1 cellular context compared by ENCODE assay signal in the genomic region with DNA sequence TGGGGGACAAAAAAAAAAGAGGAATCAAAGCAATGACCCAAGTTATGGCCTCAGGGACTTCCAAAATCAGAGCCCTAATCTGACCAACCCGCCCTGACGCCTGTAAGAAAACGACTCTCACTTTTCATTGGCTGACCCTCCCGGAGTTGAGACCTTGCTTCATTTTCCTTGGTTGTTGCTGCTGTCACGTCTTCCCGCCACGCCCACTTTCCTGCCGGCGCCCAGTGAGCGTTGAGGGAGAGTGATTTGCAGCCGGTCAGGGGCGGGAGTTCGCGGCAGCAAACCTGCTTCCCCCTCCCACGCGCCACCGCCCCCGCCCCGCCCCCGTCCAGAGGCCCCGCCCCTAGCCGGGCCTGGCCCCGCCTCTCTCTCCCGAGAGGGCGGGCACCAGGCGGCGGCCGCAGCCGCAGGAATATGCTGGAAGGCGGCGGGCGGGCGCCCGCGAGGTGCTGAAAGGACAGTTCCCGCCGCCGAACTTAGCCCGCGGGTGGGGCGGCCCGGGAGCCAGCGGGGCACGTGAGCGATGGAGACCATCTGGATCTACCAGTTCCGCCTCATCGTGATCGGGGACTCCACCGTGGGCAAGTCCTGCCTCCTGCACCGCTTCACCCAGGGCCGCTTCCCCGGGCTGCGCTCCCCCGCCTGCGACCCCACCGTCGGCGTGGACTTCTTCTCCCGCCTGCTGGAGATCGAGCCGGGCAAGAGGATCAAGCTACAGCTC.
TF ChIP-seq lines count a peak whose summit lies in the region.

RAB39A (plus strand) TSS at position 403 of the 721 bp plus-strand sequence; CDS start at position 524, 121 bp downstream.

TF ChIP-seq in HepG2, 621 proteins besides CTCF, POLR2A, EP300 and RAD21 (continued from another document and continues in another):
- TF ChIP-seq, protein P1, sequence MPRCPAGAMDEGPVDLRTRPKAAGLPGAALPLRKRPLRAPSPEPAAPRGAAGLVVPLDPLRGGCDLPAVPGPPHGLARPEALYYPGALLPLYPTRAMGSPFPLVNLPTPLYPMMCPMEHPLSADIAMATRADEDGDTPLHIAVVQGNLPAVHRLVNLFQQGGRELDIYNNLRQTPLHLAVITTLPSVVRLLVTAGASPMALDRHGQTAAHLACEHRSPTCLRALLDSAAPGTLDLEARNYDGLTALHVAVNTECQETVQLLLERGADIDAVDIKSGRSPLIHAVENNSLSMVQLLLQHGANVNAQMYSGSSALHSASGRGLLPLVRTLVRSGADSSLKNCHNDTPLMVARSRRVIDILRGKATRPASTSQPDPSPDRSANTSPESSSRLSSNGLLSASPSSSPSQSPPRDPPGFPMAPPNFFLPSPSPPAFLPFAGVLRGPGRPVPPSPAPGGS (CRISPR knock-in tag; IDR thresholded peaks at IDR 0.05), result no peak
- TF ChIP-seq ZNF468 (CRISPR knock-in tag; IDR thresholded peaks at IDR 0.05) (no peak), RELA (CRISPR knock-in tag; IDR thresholded peaks at IDR 0.05) (no peak), ZNF510 (CRISPR knock-in tag; IDR thresholded peaks at IDR 0.05; ENCODE audit: low read depth) (no peak), PBX2 (CRISPR knock-in tag; IDR thresholded peaks at IDR 0.05) (peak; percentile 47; the same call in 1 of the 2 replicates), ZBTB44 (CRISPR knock-in tag; IDR thresholded peaks at IDR 0.05) (no peak), ZNF607 (CRISPR knock-in tag; IDR thresholded peaks at IDR 0.05; ENCODE audit: borderline replicate concordance) (no peak), ZNF207 (IDR thresholded peaks at IDR 0.05; ENCODE audit: borderline replicate concordance) (no peak), SP4 (CRISPR knock-in tag; IDR thresholded peaks at IDR 0.05) (no peak), FOXK2 (IDR thresholded peaks at IDR 0.05) (no peak), SMAD3 (CRISPR knock-in tag; IDR thresholded peaks at IDR 0.05) (no peak), SUZ12 (IDR thresholded peaks at IDR 0.05; ENCODE audit: low read depth, low read length) (no peak), RAD51 (IDR thresholded peaks at IDR 0.05; ENCODE audit: borderline replicate concordance) (no peak), ZNF572 (CRISPR knock-in tag; IDR thresholded peaks at IDR 0.05) (no peak), BCL6 (CRISPR knock-in tag; IDR thresholded peaks at IDR 0.05) (no peak), SAP130 (CRISPR knock-in tag; IDR thresholded peaks at IDR 0.05; ENCODE audit: low read depth) (0 out of 2 replicates have a peak, but pooled peaks have one; percentile 21), ZNF264 (CRISPR knock-in tag; IDR thresholded peaks at IDR 0.05) (no peak), SMC3 (IDR thresholded peaks at IDR 0.05; ENCODE audit: low read length) (no peak), MIER2 (CRISPR knock-in tag; IDR thresholded peaks at IDR 0.05) (peak; percentile 93), SOX13 (IDR thresholded peaks at IDR 0.05) (no peak), SOX13 (CRISPR knock-in tag; conservative IDR thresholded peaks at IDR 0.05 in 1 of 2, IDR thresholded peaks at IDR 0.05 in 1 of 2) (no peak), ESRRA (CRISPR knock-in tag; IDR thresholded peaks at IDR 0.05; ENCODE audit: low read depth) (no peak), KLF6 (CRISPR knock-in tag; IDR thresholded peaks at IDR 0.05) (no peak), ZNF557 (CRISPR knock-in tag; IDR thresholded peaks at IDR 0.05) (no peak), ZIK1 (CRISPR knock-in tag; IDR thresholded peaks at IDR 0.05; ENCODE audit: borderline replicate concordance, low read depth) (no peak), HCFC1 (IDR thresholded peaks at IDR 0.05; ENCODE audit: low read depth, low read length) (no peak), TBP (CRISPR knock-in tag; IDR thresholded peaks at IDR 0.05) (no peak), HOXA9 (CRISPR knock-in tag; IDR thresholded peaks at IDR 0.05; ENCODE audit: borderline replicate concordance) (no peak), RERE (CRISPR knock-in tag; IDR thresholded peaks at IDR 0.05; ENCODE audit: low read depth) (no peak), ZBTB7B (CRISPR knock-in tag; IDR thresholded peaks at IDR 0.05) (no peak), MED13 (CRISPR knock-in tag; IDR thresholded peaks at IDR 0.05) (no peak), NBN (conservative IDR thresholded peaks at IDR 0.05) (no peak), BHLHE40 (IDR thresholded peaks at IDR 0.05; ENCODE audit: low read length) (peak; percentile 86), ZNF792 (CRISPR knock-in tag; IDR thresholded peaks at IDR 0.05) (no peak), SP1 (IDR thresholded peaks at IDR 0.05) (no peak), SP1 (CRISPR knock-in tag; IDR thresholded peaks at IDR 0.05) (peak; percentile 73), ATF1 (CRISPR knock-in tag; IDR thresholded peaks at IDR 0.05) (no peak), RARG (CRISPR knock-in tag; IDR thresholded peaks at IDR 0.05; ENCODE audit: low read depth) (no peak), E2F2 (CRISPR knock-in tag; IDR thresholded peaks at IDR 0.05; ENCODE audit: borderline replicate concordance) (no peak), MZF1 (CRISPR knock-in tag; IDR thresholded peaks at IDR 0.05; ENCODE audit: borderline replicate concordance) (no peak), KDM5A (IDR thresholded peaks at IDR 0.05; ENCODE audit: borderline replicate concordance, low read length) (no peak), RARA (CRISPR knock-in tag; IDR thresholded peaks at IDR 0.05) (no peak), MED1 (CRISPR knock-in tag; IDR thresholded peaks at IDR 0.05) (no peak), CBFB (CRISPR knock-in tag; IDR thresholded peaks at IDR 0.05) (no peak), ZNF160 (CRISPR knock-in tag; IDR thresholded peaks at IDR 0.05) (no peak), ZNF136 (CRISPR knock-in tag; IDR thresholded peaks at IDR 0.05; ENCODE audit: low read depth) (no peak), ZZZ3 (CRISPR knock-in tag; IDR thresholded peaks at IDR 0.05; ENCODE audit: borderline replicate concordance) (no peak), ZNF30 (CRISPR knock-in tag; IDR thresholded peaks at IDR 0.05) (no peak), HES4 (CRISPR knock-in tag; IDR thresholded peaks at IDR 0.05; ENCODE audit: borderline replicate concordance) (no peak), ZNF746 (CRISPR knock-in tag; IDR thresholded peaks at IDR 0.05) (no peak)
- TF ChIP-seq, protein P2, sequence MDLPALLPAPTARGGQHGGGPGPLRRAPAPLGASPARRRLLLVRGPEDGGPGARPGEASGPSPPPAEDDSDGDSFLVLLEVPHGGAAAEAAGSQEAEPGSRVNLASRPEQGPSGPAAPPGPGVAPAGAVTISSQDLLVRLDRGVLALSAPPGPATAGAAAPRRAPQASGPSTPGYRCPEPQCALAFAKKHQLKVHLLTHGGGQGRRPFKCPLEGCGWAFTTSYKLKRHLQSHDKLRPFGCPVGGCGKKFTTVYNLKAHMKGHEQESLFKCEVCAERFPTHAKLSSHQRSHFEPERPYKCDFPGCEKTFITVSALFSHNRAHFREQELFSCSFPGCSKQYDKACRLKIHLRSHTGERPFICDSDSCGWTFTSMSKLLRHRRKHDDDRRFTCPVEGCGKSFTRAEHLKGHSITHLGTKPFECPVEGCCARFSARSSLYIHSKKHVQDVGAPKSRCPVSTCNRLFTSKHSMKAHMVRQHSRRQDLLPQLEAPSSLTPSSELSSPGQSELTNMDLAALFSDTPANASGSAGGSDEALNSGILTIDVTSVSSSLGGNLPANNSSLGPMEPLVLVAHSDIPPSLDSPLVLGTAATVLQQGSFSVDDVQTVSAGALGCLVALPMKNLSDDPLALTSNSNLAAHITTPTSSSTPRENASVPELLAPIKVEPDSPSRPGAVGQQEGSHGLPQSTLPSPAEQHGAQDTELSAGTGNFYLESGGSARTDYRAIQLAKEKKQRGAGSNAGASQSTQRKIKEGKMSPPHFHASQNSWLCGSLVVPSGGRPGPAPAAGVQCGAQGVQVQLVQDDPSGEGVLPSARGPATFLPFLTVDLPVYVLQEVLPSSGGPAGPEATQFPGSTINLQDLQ (CRISPR knock-in tag; IDR thresholded peaks at IDR 0.05), result no peak
- TF ChIP-seq, protein P3, sequence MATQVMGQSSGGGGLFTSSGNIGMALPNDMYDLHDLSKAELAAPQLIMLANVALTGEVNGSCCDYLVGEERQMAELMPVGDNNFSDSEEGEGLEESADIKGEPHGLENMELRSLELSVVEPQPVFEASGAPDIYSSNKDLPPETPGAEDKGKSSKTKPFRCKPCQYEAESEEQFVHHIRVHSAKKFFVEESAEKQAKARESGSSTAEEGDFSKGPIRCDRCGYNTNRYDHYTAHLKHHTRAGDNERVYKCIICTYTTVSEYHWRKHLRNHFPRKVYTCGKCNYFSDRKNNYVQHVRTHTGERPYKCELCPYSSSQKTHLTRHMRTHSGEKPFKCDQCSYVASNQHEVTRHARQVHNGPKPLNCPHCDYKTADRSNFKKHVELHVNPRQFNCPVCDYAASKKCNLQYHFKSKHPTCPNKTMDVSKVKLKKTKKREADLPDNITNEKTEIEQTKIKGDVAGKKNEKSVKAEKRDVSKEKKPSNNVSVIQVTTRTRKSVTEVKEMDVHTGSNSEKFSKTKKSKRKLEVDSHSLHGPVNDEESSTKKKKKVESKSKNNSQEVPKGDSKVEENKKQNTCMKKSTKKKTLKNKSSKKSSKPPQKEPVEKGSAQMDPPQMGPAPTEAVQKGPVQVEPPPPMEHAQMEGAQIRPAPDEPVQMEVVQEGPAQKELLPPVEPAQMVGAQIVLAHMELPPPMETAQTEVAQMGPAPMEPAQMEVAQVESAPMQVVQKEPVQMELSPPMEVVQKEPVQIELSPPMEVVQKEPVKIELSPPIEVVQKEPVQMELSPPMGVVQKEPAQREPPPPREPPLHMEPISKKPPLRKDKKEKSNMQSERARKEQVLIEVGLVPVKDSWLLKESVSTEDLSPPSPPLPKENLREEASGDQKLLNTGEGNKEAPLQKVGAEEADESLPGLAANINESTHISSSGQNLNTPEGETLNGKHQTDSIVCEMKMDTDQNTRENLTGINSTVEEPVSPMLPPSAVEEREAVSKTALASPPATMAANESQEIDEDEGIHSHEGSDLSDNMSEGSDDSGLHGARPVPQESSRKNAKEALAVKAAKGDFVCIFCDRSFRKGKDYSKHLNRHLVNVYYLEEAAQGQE (IDR thresholded peaks at IDR 0.05; ENCODE audit: borderline replicate concordance in 1 of 2, low read depth in 1 of 2, low read length in 2 of 2), result peak; percentile 56 to 92
